Comparison of ENCODE assay signal across 19 cellular contexts in genomic region chr11:68279676-68280075, GRCh38.
"Had no signal": no experiment of that assay in that cellular context is flagged by ENCODE, and none has a peak within 500 bp of the region (broad histone marks: within the 10 kb centered on the region; RNA-seq: fewer than 3 reads in every experiment).

No MANE protein-coding gene starts in this region.

- H3K4me1 Mint-ChIP-seq: nephron, neural progenitor cell had no signal

- H3K4me1 ChIP-seq: gastrocnemius medialis, neural progenitor cell, prostate gland, right atrium auricular region, sigmoid colon, tibial nerve had no signal

- H3K4me2 ChIP-seq: neural progenitor cell had no signal

- DNase-seq: cortex of kidney; effector memory CD8-positive, alpha-beta T cell; gastrocnemius medialis; head of caudate nucleus; left ventricle myocardium superior; sigmoid colon; stimulated activated CD4-positive, alpha-beta T cell treated with anti-CD3 and anti-CD28 coated beads, Interleukin-2, amount 100 ng/mL, for 24 hours; stimulated activated CD4-positive, alpha-beta T cell treated with anti-CD3 and anti-CD28 coated beads, Interleukin-4, amount 100 ng/mL, for 24 hours; stimulated activated naive CD4-positive, alpha-beta T cell treated with Interleukin-2 at 50 U/mL for 16 hours; upper lobe of left lung had no signal

- H3K27me3 Mint-ChIP-seq: memory B cell had no signal

- H3K27ac ChIP-seq: gastrocnemius medialis, lower lobe of right lung, neural progenitor cell, prostate gland, right atrium auricular region, sigmoid colon, thoracic aorta, tibial nerve, upper lobe of left lung had no signal

- H3K9ac ChIP-seq: neural progenitor cell had no signal

- ATAC-seq: effector memory CD8-positive, alpha-beta T cell; gastrocnemius medialis; left ventricle myocardium superior; lower lobe of right lung; stimulated activated effector memory CD8-positive, alpha-beta T cell treated with anti-CD3 and anti-CD28 coated beads, Interleukin-12 subunit alpha, Interleukin-12 subunit beta, amount 100 ng/mL, for 72 hours had no signal

- H3K4me3 ChIP-seq: gastrocnemius medialis, lower lobe of right lung, neural progenitor cell, prostate gland, right atrium auricular region, sigmoid colon, thoracic aorta, tibial nerve, upper lobe of left lung had no signal

- H3K27me3 ChIP-seq: gastrocnemius medialis, neural progenitor cell, right atrium auricular region, sigmoid colon, tibial nerve, upper lobe of left lung had no signal

- H3K36me3 ChIP-seq: gastrocnemius medialis, lower lobe of right lung, neural progenitor cell, prostate gland, right atrium auricular region, sigmoid colon, thoracic aorta, tibial nerve, upper lobe of left lung had no signal

- H3K36me3 Mint-ChIP-seq: neural progenitor cell had no signal

- H3K9me3 ChIP-seq: gastrocnemius medialis, lower lobe of right lung, prostate gland, right atrium auricular region, sigmoid colon, thoracic aorta, tibial nerve, upper lobe of left lung had no signal

- H3K27ac Mint-ChIP-seq: effector memory CD8-positive, alpha-beta T cell; memory B cell; nephron; neural progenitor cell; stimulated activated effector memory CD8-positive, alpha-beta T cell treated with anti-CD3 and anti-CD28 coated beads, Interleukin-12 subunit alpha, Interleukin-12 subunit beta, amount 100 ng/mL, for 72 hours had no signal

- H3K9me3 Mint-ChIP-seq: effector memory CD8-positive, alpha-beta T cell had no signal

- H2AFZ ChIP-seq: neural progenitor cell had no signal

- H3K4me3 Mint-ChIP-seq: effector memory CD8-positive, alpha-beta T cell; memory B cell; nephron; neural progenitor cell; stimulated activated effector memory CD8-positive, alpha-beta T cell treated with anti-CD3 and anti-CD28 coated beads, Interleukin-12 subunit alpha, Interleukin-12 subunit beta, amount 100 ng/mL, for 72 hours had no signal
